Comparison of ENCODE assay signal across 19 cellular contexts in the genomic region with DNA sequence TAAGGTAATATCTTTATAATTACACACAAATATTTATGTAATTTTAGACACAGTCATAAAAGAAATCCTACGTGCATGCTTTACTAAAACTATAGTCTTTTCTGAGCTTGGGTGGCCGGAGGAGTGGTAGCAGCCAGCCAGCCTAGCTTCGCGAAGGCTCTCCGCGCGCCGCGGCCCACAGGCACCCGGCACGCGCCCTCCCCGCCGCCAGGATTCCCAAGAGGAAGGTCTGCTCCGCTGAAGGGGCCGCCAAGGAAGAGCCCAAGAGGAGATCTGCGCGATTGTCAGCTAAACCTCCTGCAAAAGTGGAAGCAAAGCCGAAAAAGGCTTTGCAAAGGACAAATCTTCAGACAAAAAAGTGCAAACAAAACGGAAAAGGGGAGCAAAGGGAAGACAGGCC.
"Had no signal": no experiment of that assay in that cellular context is flagged by ENCODE, and none has a peak within 500 bp of the region (broad histone marks: within the 10 kb centered on the region; RNA-seq: fewer than 3 reads in every experiment).

No MANE protein-coding gene starts in this region.

- H3K27ac ChIP-seq: colonic mucosa, foreskin keratinocyte, left ventricle myocardium inferior, pancreas, sigmoid colon, uterus had no signal

- H3K27me3 Mint-ChIP-seq: activated naive CD4-positive, alpha-beta T cell treated with anti-CD3 and anti-CD28 coated beads, Interleukin-2, amount 50 U/mL, for 24 hours had no signal

- H3K4me1 ChIP-seq: colonic mucosa, foreskin keratinocyte, left ventricle myocardium inferior, pancreas, sigmoid colon, uterus had no signal

- H3K4me1 Mint-ChIP-seq: activated B cell treated with CpG ODN at 0.5 μM for 24 hours; activated naive CD4-positive, alpha-beta T cell treated with anti-CD3 and anti-CD28 coated beads, Interleukin-2, amount 50 U/mL, for 24 hours had no signal

- H3K4me3 Mint-ChIP-seq: activated B cell treated with CpG ODN at 0.5 μM for 24 hours; activated CD8-positive, alpha-beta T cell treated with anti-CD3 and anti-CD28 coated beads for 36 hours; activated naive CD4-positive, alpha-beta T cell treated with anti-CD3 and anti-CD28 coated beads, Interleukin-2, amount 50 U/mL, for 24 hours; neural crest cell had no signal

- H3K36me3 Mint-ChIP-seq: activated naive CD4-positive, alpha-beta T cell treated with anti-CD3 and anti-CD28 coated beads, Interleukin-2, amount 50 U/mL, for 24 hours had no signal

- H3K9me3 Mint-ChIP-seq: activated B cell treated with CpG ODN at 0.5 μM for 24 hours; activated CD8-positive, alpha-beta T cell treated with anti-CD3 and anti-CD28 coated beads for 36 hours; activated naive CD4-positive, alpha-beta T cell treated with anti-CD3 and anti-CD28 coated beads, Interleukin-2, amount 50 U/mL, for 24 hours had no signal

- ATAC-seq: activated CD8-positive, alpha-beta T cell treated with anti-CD3 and anti-CD28 coated beads for 36 hours; foreskin keratinocyte; pancreas had no signal

- H3K27ac Mint-ChIP-seq: activated B cell treated with CpG ODN at 0.5 μM for 24 hours; activated CD8-positive, alpha-beta T cell treated with anti-CD3 and anti-CD28 coated beads for 36 hours; activated naive CD4-positive, alpha-beta T cell treated with anti-CD3 and anti-CD28 coated beads, Interleukin-2, amount 50 U/mL, for 24 hours had no signal

- H3K9me3 ChIP-seq: colonic mucosa, left ventricle myocardium inferior, pancreas, sigmoid colon, uterus had no signal

- H3K4me3 ChIP-seq: colonic mucosa, left ventricle myocardium inferior, pancreas, sigmoid colon, uterus had no signal

- DNase-seq: activated B cell treated with CpG ODN at 0.5 μM for 24 hours; activated CD4-positive, alpha-beta T cell treated with anti-CD3 and anti-CD28 coated beads for 48 hours; activated CD8-positive, alpha-beta memory T cell treated with anti-CD3 and anti-CD28 coated beads, Interleukin-2, amount 50 U/mL, for 4 hours; activated CD8-positive, alpha-beta T cell treated with anti-CD3 and anti-CD28 coated beads for 36 hours; activated effector memory CD4-positive, alpha-beta T cell treated with anti-CD3 and anti-CD28 coated beads, Interleukin-2, amount 50 U/mL, for 16 hours; activated T-cell treated with anti-CD3 and anti-CD28 coated beads, Interleukin-2, amount 50 U/mL, for 48 hours; amniotic stem cell; central memory CD4-positive, alpha-beta T cell; colonic mucosa; effector CD4-positive, alpha-beta T cell; foreskin keratinocyte; kidney; left ventricle myocardium inferior; pancreas; sigmoid colon; stimulated activated CD4-positive, alpha-beta T cell treated with anti-CD3 and anti-CD28 coated beads, Interleukin-1b, Interleukin-23, amount 100 ng/mL, for 48 hours; uterus had no signal

- H3K36me3 ChIP-seq: colonic mucosa, left ventricle myocardium inferior, pancreas, sigmoid colon, uterus had no signal

- H3K27me3 ChIP-seq: colonic mucosa, foreskin keratinocyte, sigmoid colon had no signal
